10 cellular contexts compared by ENCODE assay signal in genomic region chr3:125684199-125684598, GRCh38.
DNase-seq lines count a peak whose midpoint lies in the region; ATAC-seq, FAIRE-seq and TF ChIP-seq lines count a peak whose summit lies in the region.
"Had no signal": no experiment of that assay in that cellular context is flagged by ENCODE, and none has a peak within 500 bp of the region (broad histone marks: within the 10 kb centered on the region; RNA-seq: fewer than 3 reads in every experiment).

No MANE protein-coding gene starts in this region.

- no peak overlapping the region for H3K9ac ChIP-seq in K562 (ENCODE audit: insufficient read depth in 1 of 2, low read depth in 2 of 2, low read length in 2 of 2)

- no peaks in the 10 kb centered on the region for H3K4me1 ChIP-seq in K562 (replicated peaks in 1 of 2; ENCODE audit: control insufficient read depth in 2 of 2, insufficient read depth in 2 of 2, low read length in 2 of 2)

- H3K4me2 ChIP-seq in K562 (ENCODE audit: insufficient read depth, low read length), result no peak overlapping the region

- TF ChIP-seq POLR2A in K562 (conservative IDR thresholded peaks at IDR 0.05), result no peak

- H3K9me3 ChIP-seq in K562 (replicated peaks; ENCODE audit: control insufficient read depth, insufficient read depth, low read depth, low read length), result no peaks in the 10 kb centered on the region

- no peaks in the 10 kb centered on the region for H3K9me1 ChIP-seq in K562 (ENCODE audit: control insufficient read depth, insufficient read depth, low read length)

- TF ChIP-seq CTCF in AG09319 (IDR thresholded peaks at IDR 0.05; ENCODE audit: low read depth, low read length), result peak; percentile 24
- peak; percentile 37 to 48 (median 42); a peak in 5 of 6 replicates for TF ChIP-seq CTCF in K562 (IDR thresholded peaks at IDR 0.05 in 2 of 3, conservative IDR thresholded peaks at IDR 0.05 in 1 of 3; ENCODE audit: insufficient read depth in 2 of 3, low read depth in 1 of 3, low read length in 3 of 3)

- no peak for TF ChIP-seq RAD21 in K562 (CRISPR knock-in tag; conservative IDR thresholded peaks at IDR 0.05 in 1 of 2, IDR thresholded peaks at IDR 0.05 in 1 of 2)

- H3K79me2 ChIP-seq in K562 (ENCODE audit: control insufficient read depth, insufficient read depth, low read length), result no peaks in the 10 kb centered on the region

- no peak overlapping the region for H3K27ac ChIP-seq in K562 (ENCODE audit: extremely low read depth, low read depth, low read length)

- H3K36me3 ChIP-seq in K562 (ENCODE audit: control insufficient read depth, insufficient read depth, low read length), result no peaks in the 10 kb centered on the region

- intact Hi-C loops in K562 (cut with micrococcal nuclease), result no loop called here

- CTCF ChIA-PET in HEK293T (lab: Yijun Ruan, JAX), result no interaction called here
- CTCF ChIA-PET in K562 (lab: Yijun Ruan, JAX; ENCODE audit: low intra/inter-chr PET ratio), result no interaction called here

- 0% methylated on average over 6 of the region's 11 CpGs for WGBS in K562 (ENCODE audit: insufficient coverage, low coverage, missing lambda C conversion rate)

- no peak for DNase-seq in AG09319 (ENCODE audit: extremely low read depth, low read depth)
- peak; percentile 29 for DNase-seq in HEK293T (ENCODE audit: extremely low spot score)
- peak in 1 of 4 experiments; percentile 7 for DNase-seq in K562 (ENCODE audit: extremely low read depth in 1 of 4, low spot score in 3 of 4)
- no peak for DNase-seq in left lobe of liver (ENCODE audit: low spot score)
- no peak for DNase-seq in RKO (ENCODE audit: low spot score)
- no peak for DNase-seq in DMS153 treated with DMSO at 0.1 percent for 48 hours (lab: John Stamatoyannopoulos, UW; ENCODE audit: unreplicated experiment)
- DNase-seq in NCI-H1105 treated with DMSO at 0.1 percent for 48 hours (lab: John Stamatoyannopoulos, UW), result no peak
- DNase-seq: activated naive CD8-positive, alpha-beta T cell treated with anti-CD3 and anti-CD28 coated beads, Interleukin-2, amount 50 U/mL, for 24 hours; T1000 had no signal

- TF ChIP-seq EP300 in K562 (IDR thresholded peaks at IDR 0.05; ENCODE audit: low read length), result no peak

- BruUV-seq in K562 (replicated peaks; lab: Mats Ljungman, UMichigan), result no TSS peak

- POLR2A ChIA-PET in HEK293T (lab: Yijun Ruan, JAX) (no interaction called here), K562 (lab: Yijun Ruan, JAX) (no interaction called here)

- no peak for FAIRE-seq in K562 (lab: Jason Lieb, UNC)

- no peak overlapping the region for H3K4me3 ChIP-seq in K562

- no peak overlapping the region for H2AFZ ChIP-seq in K562 (ENCODE audit: low read depth, low read length)

- peak; percentile 65 for ATAC-seq in K562
- ATAC-seq in left lobe of liver, result peak; percentile 13
- no peak for ATAC-seq in GM21825 (IDR thresholded peaks at IDR 0.05; ENCODE audit: unreplicated experiment)
- ATAC-seq: activated naive CD8-positive, alpha-beta T cell treated with anti-CD3 and anti-CD28 coated beads, Interleukin-2, amount 50 U/mL, for 24 hours had no signal

- H3K27me3 ChIP-seq in K562 (ENCODE audit: control insufficient read depth in 2 of 2, insufficient read depth in 2 of 2, low read length in 2 of 2), result no peaks in the 10 kb centered on the region; a peak in 1 of 5 replicates

- in situ Hi-C loops in K562 (cut with MboI), result loop anchor here (5.0 kb wide), 1 partner anchor 1962 kb away; no protein-coding TSS in a partner anchor

- no peaks in the 10 kb centered on the region for H4K20me1 ChIP-seq in K562 (replicated peaks; ENCODE audit: control insufficient read depth, insufficient read depth, low read length)

TF ChIP-seq in HEK293T, 16 proteins besides CTCF, POLR2A, EP300 and RAD21:
- TF ChIP-seq ELF4 (IDR thresholded peaks at IDR 0.05) (no peak), ZNF384 (IDR thresholded peaks at IDR 0.05) (no peak), ARNT (IDR thresholded peaks at IDR 0.05) (no peak), SP1 (IDR thresholded peaks at IDR 0.05) (no peak), SUZ12 (IDR thresholded peaks at IDR 0.05) (no peak), HDGF (IDR thresholded peaks at IDR 0.05; ENCODE audit: borderline replicate concordance) (no peak), TARDBP (IDR thresholded peaks at IDR 0.05) (no peak), NFRKB (IDR thresholded peaks at IDR 0.05) (no peak), CTBP1 (IDR thresholded peaks at IDR 0.05; ENCODE audit: borderline replicate concordance) (no peak), FOXK2 (IDR thresholded peaks at IDR 0.05) (no peak), BHLHE40 (IDR thresholded peaks at IDR 0.05; ENCODE audit: borderline replicate concordance) (no peak), FOXM1 (IDR thresholded peaks at IDR 0.05; ENCODE audit: borderline replicate concordance) (no peak)
- TF ChIP-seq, protein P1, sequence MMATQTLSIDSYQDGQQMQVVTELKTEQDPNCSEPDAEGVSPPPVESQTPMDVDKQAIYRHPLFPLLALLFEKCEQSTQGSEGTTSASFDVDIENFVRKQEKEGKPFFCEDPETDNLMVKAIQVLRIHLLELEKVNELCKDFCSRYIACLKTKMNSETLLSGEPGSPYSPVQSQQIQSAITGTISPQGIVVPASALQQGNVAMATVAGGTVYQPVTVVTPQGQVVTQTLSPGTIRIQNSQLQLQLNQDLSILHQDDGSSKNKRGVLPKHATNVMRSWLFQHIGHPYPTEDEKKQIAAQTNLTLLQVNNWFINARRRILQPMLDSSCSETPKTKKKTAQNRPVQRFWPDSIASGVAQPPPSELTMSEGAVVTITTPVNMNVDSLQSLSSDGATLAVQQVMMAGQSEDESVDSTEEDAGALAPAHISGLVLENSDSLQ (IDR thresholded peaks at IDR 0.05), result no peak

TF ChIP-seq in K562, 482 proteins besides CTCF, POLR2A, EP300 and RAD21:
- no peak for TF ChIP-seq FUS (optimal IDR thresholded peaks at IDR 0.05; ENCODE audit: low read depth, low read length)
- TF ChIP-seq HBP1 (CRISPR knock-in tag; IDR thresholded peaks at IDR 0.05), result no peak
- TF ChIP-seq KAT2B (IDR thresholded peaks at IDR 0.05; ENCODE audit: low read depth, low read length), result no peak
- TF ChIP-seq ZNF408 (CRISPR knock-in tag; IDR thresholded peaks at IDR 0.05; ENCODE audit: low read depth), result no peak
- no peak for TF ChIP-seq PURB (CRISPR knock-in tag; IDR thresholded peaks at IDR 0.05; ENCODE audit: low read depth)
- TF ChIP-seq RBM25 (IDR thresholded peaks at IDR 0.05; ENCODE audit: low read depth, low read length, severe bottlenecking), result no peak
- TF ChIP-seq, protein P2, sequence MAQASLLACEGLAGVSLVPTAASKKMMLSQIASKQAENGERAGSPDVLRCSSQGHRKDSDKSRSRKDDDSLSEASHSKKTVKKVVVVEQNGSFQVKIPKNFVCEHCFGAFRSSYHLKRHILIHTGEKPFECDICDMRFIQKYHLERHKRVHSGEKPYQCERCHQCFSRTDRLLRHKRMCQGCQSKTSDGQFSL (CRISPR knock-in tag; IDR thresholded peaks at IDR 0.05), result no peak
- TF ChIP-seq, protein P2 (tag; IDR thresholded peaks at IDR 0.05), result no peak
- no peak for TF ChIP-seq ZFP30 (CRISPR knock-in tag; IDR thresholded peaks at IDR 0.05; ENCODE audit: borderline replicate concordance)
